10 cellular contexts compared by ENCODE assay signal in the genomic region with DNA sequence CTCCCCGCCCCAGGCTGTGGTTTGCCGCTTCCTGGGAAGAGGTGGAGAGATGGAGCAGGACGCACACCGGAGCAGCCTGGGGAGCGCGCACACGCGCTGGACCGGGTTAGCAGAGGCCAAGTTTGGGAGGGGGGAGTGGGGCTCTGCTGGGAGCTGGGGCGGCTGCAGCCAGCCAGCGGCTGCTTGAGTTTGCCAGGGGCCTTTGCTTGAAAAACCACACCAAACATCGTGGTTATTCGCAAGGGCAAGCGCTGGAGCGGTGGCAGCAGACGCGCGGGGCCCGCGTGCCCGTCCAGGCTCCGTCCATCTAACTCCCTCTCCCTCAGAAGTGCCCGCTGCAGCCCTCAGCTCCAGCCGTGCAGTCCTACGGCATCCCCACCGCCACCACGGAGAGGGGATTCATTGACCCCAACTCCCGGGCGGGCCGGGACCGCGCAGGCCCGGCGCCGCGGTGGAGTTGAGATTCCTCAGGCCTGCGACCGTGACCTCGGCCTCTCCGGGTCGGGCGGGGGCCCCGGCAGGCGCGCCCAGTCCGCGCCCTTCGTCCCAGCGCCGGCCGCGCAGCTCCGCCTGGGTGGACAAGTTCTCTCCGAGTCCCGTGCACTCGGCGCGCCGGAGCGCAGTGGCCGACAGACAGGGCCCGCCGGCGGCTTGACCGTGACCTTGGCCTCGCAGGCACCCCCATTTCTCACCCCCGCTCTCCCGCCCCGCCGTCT. TPM values are rescaled to one million over a fixed set of nuclear protein-coding genes. Genes with fewer than 3 reads are reported as not detected.
DNase-seq lines count a peak whose midpoint lies in the region; ATAC-seq, FAIRE-seq and TF ChIP-seq lines count a peak whose summit lies in the region.
"Had no signal": no experiment of that assay in that cellular context is flagged by ENCODE, and none has a peak within 500 bp of the region (broad histone marks: within the 10 kb centered on the region; RNA-seq: fewer than 3 reads in every experiment).

No MANE protein-coding gene starts in this region.

- TF ChIP-seq CTCF in HFFc6 (IDR thresholded peaks at IDR 0.05) (no peak), cardiac fibroblast (IDR thresholded peaks at IDR 0.05; ENCODE audit: low read depth, low read length) (no peak)

- H3K4me3 Mint-ChIP-seq in HFFc6 (peak overlapping the region; percentile 100), immature natural killer cell (peak overlapping the region in 4 of 5 donors; percentile 48 to 76 (median 60))

- H3K4me1 Mint-ChIP-seq in HFFc6 (ENCODE audit: low read depth) (peaks cover 66% of the 10 kb centered on the region), immature natural killer cell (peaks cover 31 to 70% of the 10 kb centered on the region in 2 donors)

- no peak for FAIRE-seq in small intestine (lab: Jason Lieb, UNC)
- no peak for FAIRE-seq in GM19239 (lab: Jason Lieb, UNC)

- peak overlapping the region; percentile 99 for H3K27ac Mint-ChIP-seq in HFFc6
- H3K27ac Mint-ChIP-seq in immature natural killer cell, result no peak overlapping the region
- H3K27ac Mint-ChIP-seq: activated naive CD8-positive, alpha-beta T cell had no signal

- no peaks in the 10 kb centered on the region for H3K9me3 ChIP-seq in small intestine (ENCODE audit: control insufficient read depth, low read depth)

- H3K4me1 ChIP-seq in small intestine (ENCODE audit: control insufficient read depth in 2 of 2, insufficient read depth in 1 of 2, low read depth in 1 of 2, low read length in 1 of 2), result peaks cover 2 to 9% of the 10 kb centered on the region in 2 donors

- peaks cover 2 to 3% of the 10 kb centered on the region in 2 donors for H3K36me3 ChIP-seq in small intestine (ENCODE audit: control insufficient read depth in 2 of 2, insufficient read depth in 2 of 2, low read length in 2 of 2)

- H3K36me3 Mint-ChIP-seq in HFFc6 (ENCODE audit: low read depth) (peaks cover 30% of the 10 kb centered on the region), immature natural killer cell (peaks cover 3 to 14% (median 11%) of the 10 kb centered on the region in 3 donors)

- DNase-seq in HFFc6 (no peak), cardiac fibroblast (ENCODE audit: low read depth in 2 of 2) (peak; percentile 19 to 36), immature natural killer cell (peak in 1 of 3 donors; percentile 20), small intestine (no peak), GM19239 (ENCODE audit: insufficient read length, low spot score) (no peak)
- DNase-seq in activated CD4-positive, alpha-beta T cell treated with anti-CD3 and anti-CD28 coated beads for 48 hours, result no peak
- DNase-seq: NCI-H2171 had no signal

- WGBS in small intestine, 3 donors, result 18 to 27% (median 19%) methylated on average over 53 to 70 of the region's 70 CpGs

- H3K4me3 ChIP-seq in cardiac fibroblast (replicated peaks in 1 of 2; ENCODE audit: low read depth in 2 of 2, low read length in 2 of 2), result peak overlapping the region; percentile 34 to 35
- H3K4me3 ChIP-seq in small intestine (ENCODE audit: low read depth in 1 of 2, low read length in 2 of 2), result peak overlapping the region; percentile 28 to 46

- H3K27me3 Mint-ChIP-seq in HFFc6 (ENCODE audit: insufficient read depth), result peaks cover 3% of the 10 kb centered on the region; the same call in 1 of the 2 replicates
- peaks cover 6 to 11% (median 7%) of the 10 kb centered on the region in 3 donors for H3K27me3 Mint-ChIP-seq in immature natural killer cell (ENCODE audit: low read depth in 3 of 3)
- H3K27me3 Mint-ChIP-seq: activated naive CD8-positive, alpha-beta T cell had no signal

- H3K9me3 Mint-ChIP-seq in HFFc6 (no peaks in the 10 kb centered on the region), immature natural killer cell (no peaks in the 10 kb centered on the region)

- H3K27ac ChIP-seq in small intestine (ENCODE audit: low read depth in 1 of 2, low read length in 1 of 2), result peak overlapping the region in 1 of 2 donors; percentile 48

- H3K27me3 ChIP-seq in small intestine (ENCODE audit: control insufficient read depth in 2 of 2, insufficient read depth in 2 of 2, low read length in 2 of 2), result no peaks in the 10 kb centered on the region

- ATAC-seq in GM18870 (IDR thresholded peaks at IDR 0.05; ENCODE audit: unreplicated experiment), result no peak
- ATAC-seq in GM19351 (IDR thresholded peaks at IDR 0.05; ENCODE audit: unreplicated experiment), result no peak

RNA-seq across cellular contexts. Expression of gene PTGR3, which starts 4.5 kb away (rescaled TPM):
- 10 to 100 TPM; 37.9 to 47.5 (median 41.8) TPM for total RNA-seq in HFFc6 (2021; fragmentation: NEBNext Ultra II Directional; extraction: Animal tissue kit (Norgen Biotek cat#: 25700))
- polyA plus RNA-seq in immature natural killer cell (10 to 100 TPM; 18.4 to 32.9 (median 26.1) TPM), small intestine (10 to 100 TPM; 11.6 to 23.3 (median 21.0) TPM)

RNA-seq across cellular contexts. Expression of gene TSHZ1, which starts 6.2 kb away (rescaled TPM):
- total RNA-seq in HFFc6 (2021; fragmentation: NEBNext Ultra II Directional; extraction: Animal tissue kit (Norgen Biotek cat#: 25700)), result 10 to 100 TPM; 18.6 to 25.0 (median 23.3) TPM
- 10 to 100 TPM in 1 of 3 donors, 1 to 10 TPM in 2; 1.7 to 10.7 (median 3.5) TPM for polyA plus RNA-seq in immature natural killer cell
- polyA plus RNA-seq in small intestine, result 10 to 100 TPM in 1 of 3 donors, 1 to 10 TPM in 2; 7.3 to 13.0 (median 7.6) TPM

Comparison
In these comparisons a context has a peak if more than half of its experiments do, and no peak if none do; other contexts are left out.
1. DNase-seq: peak in cardiac fibroblast (2 of 2); none in HFFc6 (single experiment), small intestine (single experiment), activated CD4-positive, alpha-beta T cell treated with anti-CD3 and anti-CD28 coated beads for 48 hours (single experiment) and GM19239 (single experiment).